18 cellular contexts compared by ENCODE assay signal in the genomic region with DNA sequence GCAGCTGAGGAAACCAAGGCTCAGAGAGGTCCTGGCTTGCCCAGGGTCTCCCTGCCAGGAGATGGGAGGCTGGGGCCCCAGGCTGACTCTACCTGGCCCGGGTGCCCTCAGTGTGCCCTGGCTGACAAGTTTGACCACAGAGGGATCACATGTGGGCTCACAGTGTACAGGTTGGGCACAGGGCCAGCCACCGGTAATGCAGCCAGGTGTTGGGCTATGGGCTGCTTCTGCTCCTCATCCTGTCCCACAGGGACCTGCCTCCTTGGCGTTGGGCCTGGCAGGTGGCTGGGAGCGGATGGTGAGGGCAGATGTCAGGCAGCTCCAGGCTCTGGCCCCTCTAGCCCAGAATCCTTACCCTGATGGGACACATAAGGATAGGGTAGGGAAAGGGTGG.
DNase-seq lines count a peak whose midpoint lies in the region; ATAC-seq and TF ChIP-seq lines count a peak whose summit lies in the region.
"Had no signal": no experiment of that assay in that cellular context is flagged by ENCODE, and none has a peak within 500 bp of the region (broad histone marks: within the 10 kb centered on the region; RNA-seq: fewer than 3 reads in every experiment).

No MANE protein-coding gene starts in this region.

- in situ Hi-C loops in GM13976 (cut with MboI; ENCODE audit: low sequenced_read_pairs, unreplicated experiment), result no loop called here

- ATAC-seq in left lobe of liver, result peak; percentile 42
- no peak for ATAC-seq in GM18502 (IDR thresholded peaks at IDR 0.05; ENCODE audit: poor library complexity, unreplicated experiment)
- ATAC-seq: activated CD4-positive, alpha-beta T cell treated with anti-CD3 and anti-CD28 coated beads for 36 hours; naive thymus-derived CD8-positive, alpha-beta T cell had no signal

- no peak for TF ChIP-seq CTCF in GM13976 (IDR thresholded peaks at IDR 0.05; ENCODE audit: borderline replicate concordance, control extremely low read depth, extremely low read depth, insufficient read depth, missing control alignments)

- peak; percentile 54 for DNase-seq in COR-L47 (lab: John Stamatoyannopoulos, UW)
- DNase-seq in DMS53 (lab: John Stamatoyannopoulos, UW), result peak; percentile 86
- peak; percentile 86 for DNase-seq in NCI-H2171 treated with DMSO at 0.1 percent for 48 hours (lab: John Stamatoyannopoulos, UW)
- DNase-seq in left lobe of liver (ENCODE audit: low spot score), result peak; percentile 52
- DNase-seq in iPS-NIHi7 (ENCODE audit: extremely low spot score), result no peak
- no peak for DNase-seq in GM13976 (ENCODE audit: low spot score)
- DNase-seq: activated CD4-positive, alpha-beta T cell treated with anti-CD3 and anti-CD28 coated beads for 36 hours; activated CD8-positive, alpha-beta memory T cell treated with anti-CD3 and anti-CD28 coated beads, Interleukin-2, amount 50 U/mL, for 4 hours; activated effector memory CD4-positive, alpha-beta T cell treated with anti-CD3 and anti-CD28 coated beads, Interleukin-2, amount 50 U/mL, for 16 hours; adrenal gland; dermis blood vessel endothelial cell; naive thymus-derived CD8-positive, alpha-beta T cell; NCI-H1436; NCI-H82; small intestine; stimulated activated CD4-positive, alpha-beta T cell treated with anti-CD3 and anti-CD28 coated beads, Interleukin-4, amount 100 ng/mL, for 4 hours; SW 1271 had no signal

Comparison
In these comparisons a context has a peak if more than half of its experiments do, and no peak if none do; other contexts are left out.
1. DNase-seq: peak in COR-L47 (single experiment), DMS53 (single experiment), NCI-H2171 treated with DMSO at 0.1 percent for 48 hours (single experiment) and left lobe of liver (single experiment); none in iPS-NIHi7 (single experiment) and GM13976 (single experiment).